1 cellular context compared by ENCODE assay signal in genomic region chrX:154371771-154372300, GRCh38.
TF ChIP-seq lines count a peak whose summit lies in the region.

No MANE protein-coding gene starts in this region.

TF ChIP-seq in IMR-90, 13 proteins besides CTCF, POLR2A, EP300 and RAD21 (continued from another document):
- TF ChIP-seq ELK1 (IDR thresholded peaks at IDR 0.05; ENCODE audit: borderline replicate concordance, low read depth, low read length), result no peak
- TF ChIP-seq RCOR1 (IDR thresholded peaks at IDR 0.05; ENCODE audit: insufficient replicate concordance, low read length), result no peak
- TF ChIP-seq MXI1 (IDR thresholded peaks at IDR 0.05; ENCODE audit: borderline replicate concordance, low read depth, low read length), result no peak
- TF ChIP-seq CHD1 (IDR thresholded peaks at IDR 0.05; ENCODE audit: low read depth, low read length), result no peak
- TF ChIP-seq CEBPB (IDR thresholded peaks at IDR 0.05; ENCODE audit: low read depth, low read length), result no peak
- no peak for TF ChIP-seq NFE2L2 (IDR thresholded peaks at IDR 0.05; ENCODE audit: low read depth, low read length)
- TF ChIP-seq FOS (IDR thresholded peaks at IDR 0.05; ENCODE audit: low read depth, low read length), result no peak
TF ChIP-seq in IMR-90: peak in this region for 0.
